ENCODE assay signal across 14 cellular contexts in genomic region chr14:22646570-22647254, GRCh38.
DNase-seq lines count a peak whose midpoint lies in the region; ATAC-seq, FAIRE-seq and TF ChIP-seq lines count a peak whose summit lies in the region.
"Had no signal": no experiment of that assay in that cellular context is flagged by ENCODE, and none has a peak within 500 bp of the region (broad histone marks: within the 10 kb centered on the region; RNA-seq: fewer than 3 reads in every experiment).

No MANE protein-coding gene starts in this region.

- no peak for ATAC-seq in SK-N-SH treated with all-trans-retinoic acid at 6 μM for 48 hours
- ATAC-seq: T-cell had no signal

- FAIRE-seq in HTR-8/SVneo (lab: Jason Lieb, UNC): no peak
- no peak for FAIRE-seq in urothelium cell line (lab: Jason Lieb, UNC)

- DNase-seq in COLO829 (ENCODE audit: low spot score) (peak; percentile 49), HTR-8/SVneo (ENCODE audit: insufficient read length, low spot score) (peak; percentile 45), amniotic epithelial cell (ENCODE audit: low read depth) (peak; percentile 86), iris pigment epithelial cell (ENCODE audit: low read depth) (peak; percentile 85), SKM-1 treated with dmso at 0.1 percent for 144 hours (lab: John Stamatoyannopoulos, UW; ENCODE audit: unreplicated experiment) (no peak), urothelium cell line (ENCODE audit: low spot score) (no peak), retina (no peak)
- DNase-seq: activated CD4-positive, alpha-beta T cell treated with anti-CD3 and anti-CD28 coated beads, Interleukin-2, amount 10 ng/mL, durations not matched to agents 7 days and 5 days; activated naive CD4-positive, alpha-beta T cell treated with Interleukin-2 at 50 U/mL for 16 hours; DMS 273 treated with DMSO at 0.1 percent for 48 hours; MM.1S; NCI-H526; T-cell had no signal

TF ChIP-seq in SK-N-SH treated with all-trans-retinoic acid at 6 μM for 48 hours, 23 proteins besides CTCF, POLR2A, EP300 and RAD21:
- TF ChIP-seq RARB (CRISPR knock-in tag; IDR thresholded peaks at IDR 0.05) (no peak), ZC3H10 (CRISPR knock-in tag; IDR thresholded peaks at IDR 0.05) (no peak), TSHZ2 (CRISPR knock-in tag; IDR thresholded peaks at IDR 0.05) (no peak), POU6F1 (CRISPR knock-in tag; IDR thresholded peaks at IDR 0.05; ENCODE audit: borderline replicate concordance, low read depth) (no peak), ZNF70 (CRISPR knock-in tag; IDR thresholded peaks at IDR 0.05) (no peak), BACH2 (CRISPR knock-in tag; IDR thresholded peaks at IDR 0.05; ENCODE audit: borderline replicate concordance) (no peak)

Comparison
In these comparisons a context has a peak if more than half of its experiments do, and no peak if none do; other contexts are left out.
1. DNase-seq: peak in COLO829 (single experiment), HTR-8/SVneo (single experiment), amniotic epithelial cell (single experiment) and iris pigment epithelial cell (single experiment); none in SKM-1 treated with dmso at 0.1 percent for 144 hours (single experiment), urothelium cell line (single experiment) and retina (single experiment).